In the genomic region with DNA sequence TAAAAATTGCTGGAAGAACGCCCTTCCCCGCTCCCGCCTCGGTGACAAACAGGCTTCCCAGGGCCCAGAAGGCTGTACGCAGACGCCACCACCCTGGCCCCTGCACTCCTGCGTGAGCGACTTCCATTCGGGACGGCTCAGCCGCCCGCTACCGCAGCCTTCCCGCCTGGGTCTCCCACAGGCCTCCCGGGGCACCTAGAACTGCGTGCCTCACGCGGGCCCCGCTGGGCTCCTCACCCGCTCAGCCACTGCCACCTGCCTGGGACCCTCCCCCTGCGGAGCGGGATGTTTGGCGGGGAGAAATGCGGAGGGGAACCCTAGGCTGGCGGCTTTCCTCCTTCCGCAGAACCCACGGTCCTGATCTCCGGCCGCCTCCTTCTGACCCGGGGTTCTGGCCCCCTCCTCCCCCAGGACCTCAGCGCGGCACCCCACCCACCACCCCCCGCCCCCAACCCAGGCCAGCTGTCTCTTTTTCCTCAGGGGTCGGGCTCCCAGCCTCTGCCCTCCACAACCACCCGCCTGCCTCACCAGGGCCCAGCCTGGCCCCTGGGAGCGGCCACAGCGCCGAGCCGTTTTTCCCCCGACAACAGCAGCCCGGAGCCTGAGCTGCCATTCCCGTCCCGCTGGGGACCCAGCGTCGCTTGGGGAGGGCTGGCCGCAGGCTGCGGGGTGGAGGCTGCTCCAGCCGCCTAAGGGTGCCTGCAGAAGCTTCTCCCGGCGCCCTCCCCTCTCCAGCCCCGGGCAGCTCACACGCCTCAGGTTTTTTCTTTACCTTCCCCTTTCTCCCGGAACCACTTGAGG, we compare ENCODE assay signal across 8 cellular contexts. TPM values are rescaled to one million over a fixed set of nuclear protein-coding genes. Genes with fewer than 3 reads are reported as not detected.
DNase-seq lines count a peak whose midpoint lies in the region; ATAC-seq and TF ChIP-seq lines count a peak whose summit lies in the region.

No MANE protein-coding gene starts in this region.

- peak; percentile 36 for DNase-seq in activated CD4-positive, alpha-beta T cell treated with anti-CD3 and anti-CD28 coated beads for 48 hours
- no peak for DNase-seq in activated CD4-positive, alpha-beta T cell treated with anti-CD3 and anti-CD28 coated beads, Interleukin-2, amount 50 U/mL, for 4 hours
- peak; percentile 27 for DNase-seq in activated B cell treated with CpG ODN at 0.5 μM for 24 hours
- peak in 1 of 2 donors; percentile 90 for DNase-seq in lower leg skin (ENCODE audit: low spot score in 2 of 2)
- DNase-seq in mesenteric fat pad (ENCODE audit: low spot score), result no peak
- DNase-seq in H4 (ENCODE audit: low spot score), result no peak

- WGBS in ectodermal cell, 2 experiments, result 19% methylated on average over 45 to 51 of the region's 53 CpGs
- WGBS in lower leg skin, 2 donors, result 1% methylated on average over 48 to 52 of the region's 53 CpGs

- peaks cover 7% of the 10 kb centered on the region for H3K4me1 ChIP-seq in ectodermal cell (ENCODE audit: control insufficient read depth, insufficient read depth, low read length)

- H3K27ac ChIP-seq in ectodermal cell (ENCODE audit: insufficient read depth, low read depth, low read length, poor library complexity, severe bottlenecking), result no peak overlapping the region

- H3K36me3 ChIP-seq in ectodermal cell (ENCODE audit: control insufficient read depth, insufficient read depth, low read length), result no peaks in the 10 kb centered on the region

- no peak overlapping the region for H3K27ac Mint-ChIP-seq in activated B cell treated with CpG ODN at 0.5 μM for 24 hours
- no peak overlapping the region for H3K27ac Mint-ChIP-seq in stimulated activated naive CD8-positive, alpha-beta T cell treated with anti-CD3 and anti-CD28 coated beads, Interleukin-15, Interleukin-2, amounts not matched to agents 100 ng/mL and 50 ng/mL, for 24 hours

- no peak for TF ChIP-seq POLR2A in lower leg skin (IDR thresholded peaks at IDR 0.05)

- peaks cover 10% of the 10 kb centered on the region for H3K27me3 ChIP-seq in ectodermal cell (ENCODE audit: control insufficient read depth, insufficient read depth, low read length, poor library complexity, severe bottlenecking)

- H3K4me3 Mint-ChIP-seq in activated B cell treated with CpG ODN at 0.5 μM for 24 hours, result peak overlapping the region; percentile 76
- H3K4me3 Mint-ChIP-seq in stimulated activated naive CD8-positive, alpha-beta T cell treated with anti-CD3 and anti-CD28 coated beads, Interleukin-15, Interleukin-2, amounts not matched to agents 100 ng/mL and 50 ng/mL, for 24 hours, result peak overlapping the region; percentile 60

- CTCF ChIA-PET in activated B cell treated with CpG ODN at 0.5 μM for 24 hours (lab: Charles Lee), result no interaction called here

- no peaks in the 10 kb centered on the region for H3K27me3 Mint-ChIP-seq in activated B cell treated with CpG ODN at 0.5 μM for 24 hours
- H3K27me3 Mint-ChIP-seq in stimulated activated naive CD8-positive, alpha-beta T cell treated with anti-CD3 and anti-CD28 coated beads, Interleukin-15, Interleukin-2, amounts not matched to agents 100 ng/mL and 50 ng/mL, for 24 hours, result no peaks in the 10 kb centered on the region

- H3K9me3 Mint-ChIP-seq in activated B cell treated with CpG ODN at 0.5 μM for 24 hours, result no peaks in the 10 kb centered on the region
- H3K9me3 Mint-ChIP-seq in stimulated activated naive CD8-positive, alpha-beta T cell treated with anti-CD3 and anti-CD28 coated beads, Interleukin-15, Interleukin-2, amounts not matched to agents 100 ng/mL and 50 ng/mL, for 24 hours, result no peaks in the 10 kb centered on the region

- POLR2A ChIA-PET in activated B cell treated with CpG ODN at 0.5 μM for 24 hours (lab: Charles Lee), result interaction anchor here (0.6 to 1.3 kb wide), 4 partner anchors 18 to 395 kb away, joined by 3 to 5 read pairs (median 4); a partner anchor contains a TSS

- TF ChIP-seq CTCF in activated B cell treated with CpG ODN at 0.5 μM for 24 hours (IDR thresholded peaks at IDR 0.05), result no peak
- no peak for TF ChIP-seq CTCF in lower leg skin (IDR thresholded peaks at IDR 0.05)

- H3K36me3 Mint-ChIP-seq in activated B cell treated with CpG ODN at 0.5 μM for 24 hours (ENCODE audit: low read depth), result no peaks in the 10 kb centered on the region
- no peaks in the 10 kb centered on the region for H3K36me3 Mint-ChIP-seq in stimulated activated naive CD8-positive, alpha-beta T cell treated with anti-CD3 and anti-CD28 coated beads, Interleukin-15, Interleukin-2, amounts not matched to agents 100 ng/mL and 50 ng/mL, for 24 hours (ENCODE audit: low read depth)

- peak; percentile 67 for ATAC-seq in activated B cell treated with CpG ODN at 0.5 μM for 24 hours (ENCODE audit: low read depth)

- intact Hi-C loops in activated B cell treated with CpG ODN at 0.5 μM for 24 hours (cut with micrococcal nuclease) (no loop called here), lower leg skin (cut with DNase I; ENCODE audit: low total_unique reads) (no loop called here)

- peaks cover 2% of the 10 kb centered on the region for H3K4me1 Mint-ChIP-seq in activated B cell treated with CpG ODN at 0.5 μM for 24 hours
- no peaks in the 10 kb centered on the region for H3K4me1 Mint-ChIP-seq in stimulated activated naive CD8-positive, alpha-beta T cell treated with anti-CD3 and anti-CD28 coated beads, Interleukin-15, Interleukin-2, amounts not matched to agents 100 ng/mL and 50 ng/mL, for 24 hours (ENCODE audit: low read depth)

- no peaks in the 10 kb centered on the region for H3K9me3 ChIP-seq in ectodermal cell (ENCODE audit: control insufficient read depth, low read length)

- H3K4me3 ChIP-seq in ectodermal cell (ENCODE audit: insufficient read depth, low read depth, low read length) (peak overlapping the region; percentile 22), lower leg skin (ENCODE audit: low read depth, poor library complexity, severe bottlenecking) (peak overlapping the region; percentile 30)

RNA-seq across cellular contexts. Expression of a gene that starts 27.6 kb away (rescaled TPM):
- total RNA-seq in activated B cell treated with CpG ODN at 0.5 μM for 24 hours, result 169 and 190 TPM in 2 replicates
- polyA plus RNA-seq in ectodermal cell (2013, experiment 1 of 4), result 86.7 TPM
- polyA plus RNA-seq in ectodermal cell (2013, experiment 2 of 4), result 75.6 TPM
- 71.9 TPM for polyA plus RNA-seq in ectodermal cell (2013, experiment 3 of 4)
- 83.1 TPM for polyA plus RNA-seq in ectodermal cell (2013, experiment 4 of 4)
- 100 to 1,000 TPM in 3 of 4 donors, 10 to 100 TPM in 1; 82.0 to 127 (median 114) TPM for total RNA-seq in lower leg skin
- total RNA-seq in mesenteric fat pad, result 344 TPM
- total RNA-seq in H4 (2014; rRNA removed; shearing (Covaris generic)), result 55.8 and 102 TPM in 2 replicates

RNA-seq across cellular contexts. Expression of a gene that starts 47.8 kb away (rescaled TPM):
- total RNA-seq in activated B cell treated with CpG ODN at 0.5 μM for 24 hours, result 93.4 and 95.2 TPM in 2 replicates
- 206 TPM for polyA plus RNA-seq in ectodermal cell (2013, experiment 1 of 4)
- polyA plus RNA-seq in ectodermal cell (2013, experiment 2 of 4), result 214 TPM
- polyA plus RNA-seq in ectodermal cell (2013, experiment 3 of 4), result 155 TPM
- polyA plus RNA-seq in ectodermal cell (2013, experiment 4 of 4), result 161 TPM
- 100 to 1,000 TPM in 3 of 4 donors, 10 to 100 TPM in 1; 99.9 to 173 (median 141) TPM for total RNA-seq in lower leg skin
- 208 TPM for total RNA-seq in mesenteric fat pad
- total RNA-seq in H4 (2014; rRNA removed; shearing (Covaris generic)), result 525 and 532 TPM in 2 replicates

Comparison
In these comparisons a context has a peak if more than half of its experiments do, and no peak if none do; other contexts are left out.
1. DNase-seq: peak in activated CD4-positive, alpha-beta T cell treated with anti-CD3 and anti-CD28 coated beads for 48 hours (single experiment) and activated B cell treated with CpG ODN at 0.5 μM for 24 hours (single experiment); none in activated CD4-positive, alpha-beta T cell treated with anti-CD3 and anti-CD28 coated beads, Interleukin-2, amount 50 U/mL, for 4 hours (0 of 2), mesenteric fat pad (single experiment) and H4 (single experiment).